In genomic region chr19:45876411-45877197, GRCh38 we compare ENCODE assay signal across 1 cellular context.
A peak's percentile ranks its signal among the peaks of the same experiment; 100 is the strongest.
TF ChIP-seq lines count a peak whose summit lies in the region.

No MANE protein-coding gene starts in this region.

TF ChIP-seq in K562, 482 proteins besides CTCF, POLR2A, EP300 and RAD21 (continued from another document and continues in another):
- TF ChIP-seq, protein P1, sequence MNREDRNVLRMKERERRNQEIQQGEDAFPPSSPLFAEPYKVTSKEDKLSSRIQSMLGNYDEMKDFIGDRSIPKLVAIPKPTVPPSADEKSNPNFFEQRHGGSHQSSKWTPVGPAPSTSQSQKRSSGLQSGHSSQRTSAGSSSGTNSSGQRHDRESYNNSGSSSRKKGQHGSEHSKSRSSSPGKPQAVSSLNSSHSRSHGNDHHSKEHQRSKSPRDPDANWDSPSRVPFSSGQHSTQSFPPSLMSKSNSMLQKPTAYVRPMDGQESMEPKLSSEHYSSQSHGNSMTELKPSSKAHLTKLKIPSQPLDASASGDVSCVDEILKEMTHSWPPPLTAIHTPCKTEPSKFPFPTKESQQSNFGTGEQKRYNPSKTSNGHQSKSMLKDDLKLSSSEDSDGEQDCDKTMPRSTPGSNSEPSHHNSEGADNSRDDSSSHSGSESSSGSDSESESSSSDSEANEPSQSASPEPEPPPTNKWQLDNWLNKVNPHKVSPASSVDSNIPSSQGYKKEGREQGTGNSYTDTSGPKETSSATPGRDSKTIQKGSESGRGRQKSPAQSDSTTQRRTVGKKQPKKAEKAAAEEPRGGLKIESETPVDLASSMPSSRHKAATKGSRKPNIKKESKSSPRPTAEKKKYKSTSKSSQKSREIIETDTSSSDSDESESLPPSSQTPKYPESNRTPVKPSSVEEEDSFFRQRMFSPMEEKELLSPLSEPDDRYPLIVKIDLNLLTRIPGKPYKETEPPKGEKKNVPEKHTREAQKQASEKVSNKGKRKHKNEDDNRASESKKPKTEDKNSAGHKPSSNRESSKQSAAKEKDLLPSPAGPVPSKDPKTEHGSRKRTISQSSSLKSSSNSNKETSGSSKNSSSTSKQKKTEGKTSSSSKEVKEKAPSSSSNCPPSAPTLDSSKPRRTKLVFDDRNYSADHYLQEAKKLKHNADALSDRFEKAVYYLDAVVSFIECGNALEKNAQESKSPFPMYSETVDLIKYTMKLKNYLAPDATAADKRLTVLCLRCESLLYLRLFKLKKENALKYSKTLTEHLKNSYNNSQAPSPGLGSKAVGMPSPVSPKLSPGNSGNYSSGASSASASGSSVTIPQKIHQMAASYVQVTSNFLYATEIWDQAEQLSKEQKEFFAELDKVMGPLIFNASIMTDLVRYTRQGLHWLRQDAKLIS (CRISPR knock-in tag; IDR thresholded peaks at IDR 0.05), result no peak
- TF ChIP-seq MTF1 (CRISPR knock-in tag; IDR thresholded peaks at IDR 0.05; ENCODE audit: borderline replicate concordance) (no peak), POLR2G (IDR thresholded peaks at IDR 0.05; ENCODE audit: low read depth, low read length) (peak; percentile 88), ZNF282 (CRISPR knock-in tag; IDR thresholded peaks at IDR 0.05) (no peak), ZNF507 (tag; conservative IDR thresholded peaks at IDR 0.05) (no peak), ZNF133 (CRISPR knock-in tag; IDR thresholded peaks at IDR 0.05) (no peak), DDX20 (tag; IDR thresholded peaks at IDR 0.05; ENCODE audit: low read depth) (no peak), FOXA1 (IDR thresholded peaks at IDR 0.05; ENCODE audit: borderline replicate concordance) (no peak), CREM (IDR thresholded peaks at IDR 0.05; ENCODE audit: low read depth) (peak; percentile 52), NR1H2 (CRISPR knock-in tag; IDR thresholded peaks at IDR 0.05) (no peak), TOE1 (IDR thresholded peaks at IDR 0.05; ENCODE audit: borderline replicate concordance) (peak; percentile 73), TOE1 (CRISPR knock-in tag; IDR thresholded peaks at IDR 0.05; ENCODE audit: borderline replicate concordance, low read depth) (no peak), BCOR (IDR thresholded peaks at IDR 0.05) (0 out of 2 replicates have a peak, but pooled peaks have one; percentile 61), ZNF324 (CRISPR knock-in tag; IDR thresholded peaks at IDR 0.05) (no peak), BHLHE40 (IDR thresholded peaks at IDR 0.05; ENCODE audit: low read length) (no peak), ZNF395 (CRISPR knock-in tag; IDR thresholded peaks at IDR 0.05) (no peak), NFRKB (IDR thresholded peaks at IDR 0.05; ENCODE audit: low read depth) (peak; percentile 91), LEF1 (IDR thresholded peaks at IDR 0.05) (peak; percentile 62), ZBTB12 (CRISPR knock-in tag; IDR thresholded peaks at IDR 0.05) (no peak), PTTG1 (tag; IDR thresholded peaks at IDR 0.05; ENCODE audit: low read depth) (no peak), SMARCA5 (IDR thresholded peaks at IDR 0.05) (peak; percentile 48; the same call in 1 of the 2 replicates), ZBTB11 (CRISPR knock-in tag; IDR thresholded peaks at IDR 0.05) (no peak), ZNF780A (CRISPR knock-in tag; IDR thresholded peaks at IDR 0.05) (no peak), ETV5 (CRISPR knock-in tag; IDR thresholded peaks at IDR 0.05; ENCODE audit: low read depth) (no peak), SMC3 (conservative IDR thresholded peaks at IDR 0.05; ENCODE audit: insufficient read depth, low read depth, low read length) (no peak), ZNF583 (CRISPR knock-in tag; IDR thresholded peaks at IDR 0.05) (no peak), MEIS2 (IDR thresholded peaks at IDR 0.05; ENCODE audit: partially characterized antibody) (no peak), ZNF511 (CRISPR knock-in tag; IDR thresholded peaks at IDR 0.05) (peak; percentile 31; the same call in 1 of the 2 replicates), KDM2B (CRISPR knock-in tag; IDR thresholded peaks at IDR 0.05) (no peak), DNMT1 (IDR thresholded peaks at IDR 0.05) (no peak), PRDM10 (IDR thresholded peaks at IDR 0.05; ENCODE audit: partially characterized antibody) (peak; percentile 8), SP1 (CRISPR knock-in tag; IDR thresholded peaks at IDR 0.05) (no peak), ARID2 (IDR thresholded peaks at IDR 0.05) (peak; percentile 45; the same call in 1 of the 2 replicates), HDAC1 (IDR thresholded peaks at IDR 0.05) (peak in 1 of 2 experiments; percentile 88; a peak in 2 of 4 replicates), TAF7 (tag; IDR thresholded peaks at IDR 0.05) (0 out of 2 replicates have a peak, but pooled peaks have one; percentile 27), NFIC (IDR thresholded peaks at IDR 0.05) (0 out of 2 replicates have a peak, but pooled peaks have one; percentile 16), YBX1 (IDR thresholded peaks at IDR 0.05) (no peak), HIVEP1 (CRISPR knock-in tag; IDR thresholded peaks at IDR 0.05) (no peak), DMBX1 (CRISPR knock-in tag; IDR thresholded peaks at IDR 0.05; ENCODE audit: borderline replicate concordance) (no peak), BCL6 (CRISPR knock-in tag; IDR thresholded peaks at IDR 0.05) (no peak), FOS (IDR thresholded peaks at IDR 0.05; ENCODE audit: extremely low read depth, insufficient read length) (no peak), CHD1 (IDR thresholded peaks at IDR 0.05; ENCODE audit: low read length) (no peak), ZNF561 (CRISPR knock-in tag; conservative IDR thresholded peaks at IDR 0.05) (no peak), ZNF644 (tag; IDR thresholded peaks at IDR 0.05; ENCODE audit: low read depth) (no peak), ZNF79 (CRISPR knock-in tag; IDR thresholded peaks at IDR 0.05; ENCODE audit: low read depth) (no peak), SMAD3 (CRISPR knock-in tag; conservative IDR thresholded peaks at IDR 0.05) (no peak), KLF6 (CRISPR knock-in tag; IDR thresholded peaks at IDR 0.05; ENCODE audit: borderline replicate concordance) (no peak), SETDB1 (IDR thresholded peaks at IDR 0.05; ENCODE audit: low read length) (no peak), CHD4 (IDR thresholded peaks at IDR 0.05; ENCODE audit: insufficient read depth, insufficient replicate concordance, low read depth, low read length, poor library complexity, severe bottlenecking) (peak; percentile 36), ZNF224 (CRISPR knock-in tag; IDR thresholded peaks at IDR 0.05) (no peak)
- TF ChIP-seq, protein P2, sequence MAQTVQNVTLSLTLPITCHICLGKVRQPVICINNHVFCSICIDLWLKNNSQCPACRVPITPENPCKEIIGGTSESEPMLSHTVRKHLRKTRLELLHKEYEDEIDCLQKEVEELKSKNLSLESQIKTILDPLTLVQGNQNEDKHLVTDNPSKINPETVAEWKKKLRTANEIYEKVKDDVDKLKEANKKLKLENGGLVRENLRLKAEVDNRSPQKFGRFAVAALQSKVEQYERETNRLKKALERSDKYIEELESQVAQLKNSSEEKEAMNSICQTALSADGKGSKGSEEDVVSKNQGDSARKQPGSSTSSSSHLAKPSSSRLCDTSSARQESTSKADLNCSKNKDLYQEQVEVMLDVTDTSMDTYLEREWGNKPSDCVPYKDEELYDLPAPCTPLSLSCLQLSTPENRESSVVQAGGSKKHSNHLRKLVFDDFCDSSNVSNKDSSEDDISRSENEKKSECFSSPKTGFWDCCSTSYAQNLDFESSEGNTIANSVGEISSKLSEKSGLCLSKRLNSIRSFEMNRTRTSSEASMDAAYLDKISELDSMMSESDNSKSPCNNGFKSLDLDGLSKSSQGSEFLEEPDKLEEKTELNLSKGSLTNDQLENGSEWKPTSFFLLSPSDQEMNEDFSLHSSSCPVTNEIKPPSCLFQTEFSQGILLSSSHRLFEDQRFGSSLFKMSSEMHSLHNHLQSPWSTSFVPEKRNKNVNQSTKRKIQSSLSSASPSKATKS (CRISPR knock-in tag; IDR thresholded peaks at IDR 0.05), result no peak
- TF ChIP-seq, protein P3, sequence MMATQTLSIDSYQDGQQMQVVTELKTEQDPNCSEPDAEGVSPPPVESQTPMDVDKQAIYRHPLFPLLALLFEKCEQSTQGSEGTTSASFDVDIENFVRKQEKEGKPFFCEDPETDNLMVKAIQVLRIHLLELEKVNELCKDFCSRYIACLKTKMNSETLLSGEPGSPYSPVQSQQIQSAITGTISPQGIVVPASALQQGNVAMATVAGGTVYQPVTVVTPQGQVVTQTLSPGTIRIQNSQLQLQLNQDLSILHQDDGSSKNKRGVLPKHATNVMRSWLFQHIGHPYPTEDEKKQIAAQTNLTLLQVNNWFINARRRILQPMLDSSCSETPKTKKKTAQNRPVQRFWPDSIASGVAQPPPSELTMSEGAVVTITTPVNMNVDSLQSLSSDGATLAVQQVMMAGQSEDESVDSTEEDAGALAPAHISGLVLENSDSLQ (IDR thresholded peaks at IDR 0.05), result peak; percentile 52
